8 cellular contexts compared by ENCODE assay signal in the genomic region with DNA sequence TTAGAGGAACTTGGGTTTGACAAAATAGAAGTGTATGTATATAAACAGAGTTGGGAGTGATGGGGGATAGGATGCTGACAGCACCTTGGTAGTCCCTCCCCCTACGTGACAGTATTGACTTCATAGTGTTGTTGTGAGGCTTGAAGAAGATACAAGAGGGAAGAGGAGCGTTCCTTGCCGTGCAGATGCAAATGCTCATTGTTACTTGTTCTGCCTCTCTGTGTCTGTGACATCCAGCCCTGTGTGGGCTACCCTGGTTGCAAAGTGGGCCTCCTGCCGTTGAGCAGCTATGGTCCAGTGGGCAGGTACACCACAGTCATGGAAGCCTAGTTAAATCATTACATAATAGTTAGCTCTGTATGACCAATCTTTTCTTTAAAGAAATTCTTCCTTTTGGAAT. TPM values are rescaled to one million over a fixed set of nuclear protein-coding genes. Genes with fewer than 3 reads are reported as not detected.
DNase-seq lines count a peak whose midpoint lies in the region; ATAC-seq and TF ChIP-seq lines count a peak whose summit lies in the region.

No MANE protein-coding gene starts in this region.

- peak overlapping the region; percentile 55 for H3K4me3 Mint-ChIP-seq in activated T-helper 17 cell treated with anti-CD3 and anti-CD28 coated beads, Interleukin-2, amount 50 U/mL, for 72 hours

- H3K9me3 ChIP-seq in osteoblast (ENCODE audit: low read depth, low read length) = no peaks in the 10 kb centered on the region

- H3K4me3 ChIP-seq in GM12865 (ENCODE audit: low read depth, low read length) = no peak overlapping the region
- H3K4me3 ChIP-seq in osteoblast (ENCODE audit: insufficient read depth, low read length) = no peak overlapping the region

- TF ChIP-seq CTCF in GM12865 (IDR thresholded peaks at IDR 0.05; ENCODE audit: insufficient read depth, low read depth, low read length, missing control alignments) (no peak), osteoblast (IDR thresholded peaks at IDR 0.05; ENCODE audit: extremely low read depth, low read depth, low read length) (no peak)

- peaks cover 32% of the 10 kb centered on the region for H3K36me3 ChIP-seq in osteoblast (ENCODE audit: insufficient read depth, low read length)

- no peaks in the 10 kb centered on the region for H3K27me3 Mint-ChIP-seq in activated T-helper 17 cell treated with anti-CD3 and anti-CD28 coated beads, Interleukin-2, amount 50 U/mL, for 72 hours

- H3K27me3 ChIP-seq in osteoblast (ENCODE audit: insufficient read depth, low read length) = no peaks in the 10 kb centered on the region

- H4K20me1 ChIP-seq in osteoblast (ENCODE audit: insufficient read depth, low read length) = no peaks in the 10 kb centered on the region

- H2AFZ ChIP-seq in osteoblast (ENCODE audit: low read length) = no peak overlapping the region

- peak overlapping the region; percentile 99 for H3K27ac ChIP-seq in osteoblast (ENCODE audit: low read depth, low read length)

- peaks cover 86% of the 10 kb centered on the region for H3K79me2 ChIP-seq in osteoblast (ENCODE audit: insufficient read depth, low read length)

- peak overlapping the region; percentile 28 for H3K4me2 ChIP-seq in osteoblast (ENCODE audit: insufficient read depth, low read length)

- peaks cover 74% of the 10 kb centered on the region for H3K4me1 Mint-ChIP-seq in activated T-helper 17 cell treated with anti-CD3 and anti-CD28 coated beads, Interleukin-2, amount 50 U/mL, for 72 hours

- peak; percentile 54 for ATAC-seq in HG02610 (IDR thresholded peaks at IDR 0.05; ENCODE audit: unreplicated experiment)
- no peak for ATAC-seq in activated T-helper 17 cell treated with anti-CD3 and anti-CD28 coated beads, Interleukin-2, amount 50 U/mL, for 72 hours (replicated peaks)
- no peak for ATAC-seq in esophagus mucosa
- no peak for ATAC-seq in HG03159 (IDR thresholded peaks at IDR 0.05; ENCODE audit: unreplicated experiment)

- no peaks in the 10 kb centered on the region for H3K9me3 Mint-ChIP-seq in activated T-helper 17 cell treated with anti-CD3 and anti-CD28 coated beads, Interleukin-2, amount 50 U/mL, for 72 hours

- peaks cover 45% of the 10 kb centered on the region for H3K36me3 Mint-ChIP-seq in activated T-helper 17 cell treated with anti-CD3 and anti-CD28 coated beads, Interleukin-2, amount 50 U/mL, for 72 hours (ENCODE audit: low read depth)

- peaks cover 68% of the 10 kb centered on the region for H3K4me1 ChIP-seq in osteoblast (ENCODE audit: insufficient read depth, low read length)

- DNase-seq in GM12865 (ENCODE audit: low read depth) = peak; percentile 73
- DNase-seq in osteoblast (ENCODE audit: insufficient read length, low spot score, missing footprints) = no peak
- no peak for DNase-seq in NCI-H2196 (lab: John Stamatoyannopoulos, UW; ENCODE audit: unreplicated experiment)
- DNase-seq in cerebellar nuclear complex (lab: John Stamatoyannopoulos, UW) = no peak

- H3K27ac Mint-ChIP-seq in activated T-helper 17 cell treated with anti-CD3 and anti-CD28 coated beads, Interleukin-2, amount 50 U/mL, for 72 hours = peak overlapping the region; percentile 57

RNA-seq across cellular contexts. Expression of a gene that starts 45.0 kb away (rescaled TPM):
- total RNA-seq in activated T-helper 17 cell treated with anti-CD3 and anti-CD28 coated beads, Interleukin-2, amount 50 U/mL, for 72 hours = 10 to 100 TPM; 57.0 to 94.9 TPM
- total RNA-seq in osteoblast (41.8 and 60.1 TPM in 2 replicates), esophagus mucosa (35.6 TPM)
